ENCODE assay signal across 1 cellular context in genomic region chr22:38397189-38398097, GRCh38.
TF ChIP-seq lines count a peak whose summit lies in the region.

No MANE protein-coding gene starts in this region.

TF ChIP-seq in HEK293, 187 proteins besides CTCF, POLR2A, EP300 and RAD21 (continued from another document):
- peak; percentile 67; the same call in 1 of the 2 replicates for TF ChIP-seq ZNF362 (tag by site-specific recombination; IDR thresholded peaks at IDR 0.05)
- peak; percentile 92 for TF ChIP-seq ZBTB8A (tag by site-specific recombination; IDR thresholded peaks at IDR 0.05)
- TF ChIP-seq KLF1 (tag by site-specific recombination; IDR thresholded peaks at IDR 0.05), result peak; percentile 31; the same call in 1 of the 2 replicates
- TF ChIP-seq ZNF585B (tag by site-specific recombination; IDR thresholded peaks at IDR 0.05), result no peak
- 0 out of 2 replicates have a peak, but pooled peaks have one; percentile 27 for TF ChIP-seq ZNF366 (tag by site-specific recombination; conservative IDR thresholded peaks at IDR 0.05)
- peak; percentile 25; the same call in 1 of the 2 replicates for TF ChIP-seq ZBTB17 (tag by site-specific recombination; IDR thresholded peaks at IDR 0.05)
- TF ChIP-seq ZFHX2 (tag by site-specific recombination; conservative IDR thresholded peaks at IDR 0.05), result no peak
- 0 out of 2 replicates have a peak, but pooled peaks have one; percentile 21 for TF ChIP-seq ZIC2 (tag by site-specific recombination; IDR thresholded peaks at IDR 0.05)
- peak; percentile 80 for TF ChIP-seq GLIS1 (tag by site-specific recombination; IDR thresholded peaks at IDR 0.05)
- no peak for TF ChIP-seq ZNF514 (tag by site-specific recombination; IDR thresholded peaks at IDR 0.05)
- peak; percentile 98 for TF ChIP-seq ZNF423 (tag by site-specific recombination; IDR thresholded peaks at IDR 0.05)
- TF ChIP-seq ZNF341 (tag by site-specific recombination; IDR thresholded peaks at IDR 0.05; ENCODE audit: low read depth), result peak; percentile 40
- TF ChIP-seq ZBTB11 (tag by site-specific recombination; conservative IDR thresholded peaks at IDR 0.05; ENCODE audit: low read depth), result 0 out of 2 replicates have a peak, but pooled peaks have one; percentile 27
- 0 out of 2 replicates have a peak, but pooled peaks have one; percentile 10 for TF ChIP-seq ZNF692 (tag by site-specific recombination; IDR thresholded peaks at IDR 0.05)
- no peak for TF ChIP-seq ZNF133 (tag by site-specific recombination; IDR thresholded peaks at IDR 0.05)
- TF ChIP-seq SP2 (tag by site-specific recombination; IDR thresholded peaks at IDR 0.05), result peak; percentile 64
